8 cellular contexts compared by ENCODE assay signal in the genomic region with DNA sequence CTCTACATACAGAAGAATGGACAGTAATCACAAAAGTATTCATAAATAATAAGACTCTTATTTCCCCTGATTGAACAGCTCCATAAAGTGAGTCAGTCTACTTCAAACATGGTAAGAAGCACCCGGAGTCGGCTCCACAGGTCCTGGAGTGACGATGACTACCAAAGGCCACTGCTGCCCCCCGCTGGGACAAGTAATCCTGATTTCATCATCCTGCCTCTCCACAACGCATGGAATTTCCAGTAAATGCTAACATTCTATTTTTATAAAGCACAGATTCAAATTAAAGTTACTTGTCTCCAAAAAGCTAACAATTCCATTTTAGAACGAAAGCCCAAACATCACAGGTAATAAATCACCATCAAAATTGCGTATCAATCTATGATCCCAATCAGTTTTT. TPM values are rescaled to one million over a fixed set of nuclear protein-coding genes. Genes with fewer than 3 reads are reported as not detected.
DNase-seq lines count a peak whose midpoint lies in the region; ATAC-seq and TF ChIP-seq lines count a peak whose summit lies in the region.

No MANE protein-coding gene starts in this region.

- H3K9me3 Mint-ChIP-seq in mesothelial cell of epicardium = no peaks in the 10 kb centered on the region

- no peaks in the 10 kb centered on the region for H3K27me3 Mint-ChIP-seq in mesothelial cell of epicardium (ENCODE audit: low read depth)

- peaks cover 5% of the 10 kb centered on the region for H3K4me1 Mint-ChIP-seq in mesothelial cell of epicardium

- H3K4me1 ChIP-seq in vagina = no peaks in the 10 kb centered on the region

- DNase-seq in Caki2 (ENCODE audit: low read depth) (peak; percentile 64), astrocyte of the cerebellum (ENCODE audit: low read depth) (peak; percentile 82), mesothelial cell of epicardium (ENCODE audit: low spot score in 2 of 2, unreplicated experiment in 2 of 2) (peak; percentile 34 to 55), cortex of kidney (lab: John Stamatoyannopoulos, UW) (no peak), vagina (ENCODE audit: extremely low spot score in 2 of 2) (no peak), 8988T (no peak)

- H3K27ac ChIP-seq in vagina = no peak overlapping the region

- peaks cover 0 to 19% of the 10 kb centered on the region in 2 donors for H3K36me3 ChIP-seq in vagina

- no peaks in the 10 kb centered on the region for H3K9me3 ChIP-seq in vagina

- H3K27me3 ChIP-seq in vagina = no peaks in the 10 kb centered on the region

- TF ChIP-seq CTCF in LNCAP (IDR thresholded peaks at IDR 0.05) (peak; percentile 43; the same call in 1 of the 2 replicates), astrocyte of the cerebellum (IDR thresholded peaks at IDR 0.05; ENCODE audit: low read depth, low read length, missing control alignments) (no peak), mesothelial cell of epicardium (IDR thresholded peaks at IDR 0.05; ENCODE audit: unreplicated experiment) (no peak), vagina (IDR thresholded peaks at IDR 0.05) (peak in 1 of 3 experiments; percentile 17)

- TF ChIP-seq POLR2A in vagina (IDR thresholded peaks at IDR 0.05) = no peak

- H3K4me3 ChIP-seq in astrocyte of the cerebellum (ENCODE audit: low read depth, low read length) (no peak overlapping the region), vagina (no peak overlapping the region)

- in situ Hi-C loops in Caki2 (cut with HindIII; ENCODE audit: low pct_unique_long_range_greater_than_20kb, low sequenced_read_pairs) = no loop called here
- in situ Hi-C loops in astrocyte of the cerebellum (cut with HindIII; ENCODE audit: low sequenced_read_pairs) = no loop called here

- no peak overlapping the region for H3K4me3 Mint-ChIP-seq in mesothelial cell of epicardium

- H3K27ac Mint-ChIP-seq in mesothelial cell of epicardium = no peak overlapping the region

- no peak for ATAC-seq in HG02678 (IDR thresholded peaks at IDR 0.05; ENCODE audit: unreplicated experiment)

- peaks cover 8% of the 10 kb centered on the region for H3K36me3 Mint-ChIP-seq in mesothelial cell of epicardium

- intact Hi-C loops in vagina (cut with DNase I) = no loop called here

RNA-seq across cellular contexts. Expression of a gene that starts 16.2 kb away (rescaled TPM):
- total RNA-seq in Caki2 (2014; rRNA removed; shearing (Covaris generic); ENCODE audit: low replicate concordance) = 16.4 and 26.8 TPM in 2 replicates
- 23.3 to 26.8 TPM (median 24.0 TPM) in 3 replicates for total RNA-seq in mesothelial cell of epicardium
- 26.0 TPM for total RNA-seq in vagina

RNA-seq across cellular contexts. Expression of a gene that starts 16.6 kb away (rescaled TPM):
- 636 and 700 TPM in 2 replicates for total RNA-seq in Caki2 (2014; rRNA removed; shearing (Covaris generic); ENCODE audit: low replicate concordance)
- total RNA-seq in mesothelial cell of epicardium (141 to 145 TPM (median 142 TPM) in 3 replicates), vagina (83.2 TPM)

Comparison
In these comparisons a context has a peak if more than half of its experiments do, and no peak if none do; other contexts are left out.
1. DNase-seq: peak in Caki2 (single experiment), astrocyte of the cerebellum (single experiment) and mesothelial cell of epicardium (2 of 2); none in cortex of kidney (single experiment), vagina (0 of 2) and 8988T (single experiment).